ENCODE assay signal across 8 cellular contexts in genomic region chr4:2818351-2818939, GRCh38. TPM values are rescaled to one million over a fixed set of nuclear protein-coding genes. Genes with fewer than 3 reads are reported as not detected.
DNase-seq lines count a peak whose midpoint lies in the region; ATAC-seq, FAIRE-seq and TF ChIP-seq lines count a peak whose summit lies in the region.
"Had no signal": no experiment of that assay in that cellular context is flagged by ENCODE, and none has a peak within 500 bp of the region (broad histone marks: within the 10 kb centered on the region; RNA-seq: fewer than 3 reads in every experiment).

No MANE protein-coding gene starts in this region.

- H3K4me3 ChIP-seq in GM23248: peak overlapping the region; percentile 72
- peak overlapping the region; percentile 32 to 61 for H3K4me3 ChIP-seq in right atrium auricular region
- peak overlapping the region; percentile 40 to 70 for H3K4me3 ChIP-seq in small intestine (ENCODE audit: low read depth in 1 of 2, low read length in 2 of 2)

- H3K9ac ChIP-seq in GM23248: peak overlapping the region; percentile 76

- H3K9me3 ChIP-seq in GM23248 (ENCODE audit: low read depth): no peaks in the 10 kb centered on the region
- no peaks in the 10 kb centered on the region for H3K9me3 ChIP-seq in right atrium auricular region
- no peaks in the 10 kb centered on the region for H3K9me3 ChIP-seq in small intestine (ENCODE audit: control insufficient read depth, low read depth)

- H2AFZ ChIP-seq in GM23248: peak overlapping the region; percentile 25; the same call in 1 of the 2 replicates

- H3K36me3 Mint-ChIP-seq in T-cell: peaks cover 11% of the 10 kb centered on the region

- H3K9me3 Mint-ChIP-seq in T-cell: no peaks in the 10 kb centered on the region

- peak overlapping the region in 1 of 2 donors; percentile 66 for H3K27ac Mint-ChIP-seq in T-cell

- in situ Hi-C loops in GM23248 (cut with MboI): no loop called here

- H4K20me1 ChIP-seq in GM23248 (ENCODE audit: insufficient read depth): no peaks in the 10 kb centered on the region

- H3K27ac ChIP-seq in GM23248 (no peak overlapping the region), right atrium auricular region (peak overlapping the region in 1 of 2 donors; percentile 47), small intestine (ENCODE audit: low read depth in 1 of 2, low read length in 1 of 2) (peak overlapping the region in 1 of 2 donors; percentile 5)

- POLR2A ChIA-PET in T-cell (lab: Charles Lee): interaction anchor here in 1 of 2 donors (0.6 kb wide), 1 partner anchor 93 kb away, joined by 3 read pairs; no protein-coding TSS in a partner anchor

- DNase-seq in GM23248 (peak; percentile 54), T-cell (no peak), right atrium auricular region (ENCODE audit: low spot score) (no peak), small intestine (no peak), SKM-1 treated with dmso at 0.1 percent for 144 hours (lab: John Stamatoyannopoulos, UW; ENCODE audit: unreplicated experiment) (no peak)
- DNase-seq in activated effector memory CD4-positive, alpha-beta T cell treated with anti-CD3 and anti-CD28 coated beads, Interleukin-2, amount 50 U/mL, for 16 hours: no peak

- H3K4me1 ChIP-seq in GM23248 (ENCODE audit: insufficient read depth) (no peaks in the 10 kb centered on the region), right atrium auricular region (peaks cover 0 to 17% of the 10 kb centered on the region in 2 donors), small intestine (ENCODE audit: control insufficient read depth in 2 of 2, insufficient read depth in 1 of 2, low read depth in 1 of 2, low read length in 1 of 2) (peaks cover 0 to 2% of the 10 kb centered on the region in 2 donors)

- H3F3A ChIP-seq in GM23248 (ENCODE audit: insufficient read depth): peaks cover 9% of the 10 kb centered on the region; the same call in 1 of the 2 replicates

- FAIRE-seq in small intestine (lab: Jason Lieb, UNC): no peak
- FAIRE-seq: TTC549 had no signal

- CTCF ChIA-PET in T-cell (lab: Charles Lee): no interaction called here

- H3K9me2 ChIP-seq in GM23248 (ENCODE audit: insufficient read depth): no peaks in the 10 kb centered on the region

- H3K4me3 Mint-ChIP-seq in T-cell: peak overlapping the region; percentile 70 to 73 (median 70)

- H3K79me2 ChIP-seq in GM23248 (ENCODE audit: insufficient read depth): peaks cover 64% of the 10 kb centered on the region

- TF ChIP-seq CTCF in right atrium auricular region (IDR thresholded peaks at IDR 0.05): no peak

- no peaks in the 10 kb centered on the region for H3K27me3 Mint-ChIP-seq in T-cell

- peak; percentile 7 to 21 (median 16) for ATAC-seq in T-cell (replicated peaks in 1 of 4)
- ATAC-seq in GM18858 (IDR thresholded peaks at IDR 0.05; ENCODE audit: unreplicated experiment): no peak

- peaks cover 49 to 62% (median 57%) of the 10 kb centered on the region in 3 donors for H3K4me1 Mint-ChIP-seq in T-cell

- H3K4me2 ChIP-seq in GM23248 (ENCODE audit: unreplicated experiment): peak overlapping the region; percentile 62

- 3 to 7% methylated on average over 11 to 13 of the region's 54 CpGs for WGBS in GM23248 (ENCODE audit: low coverage in 1 of 2, low lambda C conversion rate in 2 of 2, missing lambda C conversion rate in 2 of 2), 2 experiments
- 1 to 11% (median 1%) methylated on average over 28 to 54 of the region's 54 CpGs for WGBS in small intestine, 3 donors

- no peaks in the 10 kb centered on the region for H3K27me3 ChIP-seq in GM23248 (replicated peaks; ENCODE audit: insufficient read depth)
- no peaks in the 10 kb centered on the region for H3K27me3 ChIP-seq in right atrium auricular region
- no peaks in the 10 kb centered on the region for H3K27me3 ChIP-seq in small intestine (ENCODE audit: control insufficient read depth in 2 of 2, insufficient read depth in 2 of 2, low read length in 2 of 2)

- H3K36me3 ChIP-seq in GM23248 (ENCODE audit: low read depth) (no peaks in the 10 kb centered on the region), right atrium auricular region (peaks cover 22% of the 10 kb centered on the region), small intestine (ENCODE audit: control insufficient read depth in 2 of 2, insufficient read depth in 2 of 2, low read length in 2 of 2) (peaks cover 2 to 4% of the 10 kb centered on the region in 2 donors)

RNA-seq across cellular contexts. Expression of gene ADD1, which starts 25.2 kb away (rescaled TPM):
- 188 and 219 TPM in 2 replicates for total RNA-seq in GM23248 (2014; rRNA removed; shearing (Covaris generic))
- polyA plus RNA-seq in GM23248 (2016; fragmentation: Nextera tagmentation; extraction: Ambion mirVana) (175 and 181 TPM in 2 replicates), small intestine (100 to 1,000 TPM; 158 to 262 (median 180) TPM)
- total RNA-seq in T-cell (100 to 1,000 TPM; 241 to 274 (median 256) TPM), right atrium auricular region (100 to 1,000 TPM; 171 to 196 TPM)

RNA-seq across cellular contexts. Expression of gene SH3BP2, which starts 25.6 kb away (rescaled TPM):
- 31.2 and 46.3 TPM in 2 replicates for total RNA-seq in GM23248 (2014; rRNA removed; shearing (Covaris generic))
- 19.1 and 20.9 TPM in 2 replicates for polyA plus RNA-seq in GM23248 (2016; fragmentation: Nextera tagmentation; extraction: Ambion mirVana)
- 10 to 100 TPM; 44.0 to 68.2 (median 49.7) TPM for total RNA-seq in T-cell
- total RNA-seq in right atrium auricular region: 10 to 100 TPM; 20.1 to 25.2 TPM
- polyA plus RNA-seq in small intestine: 10 to 100 TPM in 2 of 3 donors, 1 to 10 TPM in 1; 8.9 to 33.7 (median 13.4) TPM
